19 cellular contexts compared by ENCODE assay signal in the genomic region with DNA sequence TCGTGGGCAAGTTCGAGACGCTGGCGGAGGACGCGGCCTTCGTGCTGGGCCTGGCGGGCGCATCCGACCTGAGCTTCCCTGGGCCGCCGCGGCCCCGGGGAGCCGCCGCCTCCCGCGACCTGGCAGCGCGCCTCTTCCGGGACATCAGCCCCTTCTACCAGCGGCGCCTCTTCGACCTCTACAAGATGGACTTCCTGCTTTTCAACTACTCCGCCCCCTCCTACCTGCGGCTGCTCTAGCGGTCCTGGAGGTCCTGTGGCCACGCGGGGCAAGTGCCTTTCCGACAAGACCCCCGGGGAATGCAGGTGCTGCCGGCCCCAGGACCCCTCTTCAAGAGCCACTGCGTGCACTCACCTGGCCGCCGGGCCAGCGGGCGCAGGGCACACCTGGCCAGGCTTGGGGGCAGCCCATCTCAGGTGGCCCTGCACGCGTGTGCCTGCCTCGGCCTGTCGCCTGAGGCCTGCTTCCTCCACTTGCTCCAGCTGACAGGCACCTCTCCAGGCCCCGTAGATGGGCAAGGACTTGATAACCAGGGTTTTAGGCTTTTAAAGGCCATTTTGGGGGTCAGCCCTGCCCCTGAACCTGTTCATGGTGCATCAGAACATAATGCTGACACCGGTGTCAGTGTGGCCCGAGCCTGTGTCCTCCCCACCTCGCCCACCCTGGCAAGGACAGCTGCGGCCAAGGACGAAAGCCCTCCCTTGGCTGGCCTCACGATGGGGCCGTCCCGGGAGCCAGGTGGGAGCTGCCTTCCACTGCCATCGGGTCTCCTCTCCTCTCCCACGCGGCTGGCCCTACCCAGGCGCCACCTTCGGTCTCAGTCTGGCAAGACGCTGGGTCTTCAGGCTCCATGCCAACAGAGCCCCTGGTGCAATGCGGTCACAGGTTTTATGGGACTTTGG. TPM values are rescaled to one million over a fixed set of nuclear protein-coding genes. Genes with fewer than 3 reads are reported as not detected.
DNase-seq lines count a peak whose midpoint lies in the region; ATAC-seq and TF ChIP-seq lines count a peak whose summit lies in the region.
"Had no signal": no experiment of that assay in that cellular context is flagged by ENCODE, and none has a peak within 500 bp of the region (broad histone marks: within the 10 kb centered on the region; RNA-seq: fewer than 3 reads in every experiment).

No MANE protein-coding gene starts in this region.

- H3K4me1 Mint-ChIP-seq in WTC11 = peaks cover 8% of the 10 kb centered on the region

- no peaks in the 10 kb centered on the region for H4K20me1 ChIP-seq in DND-41 (ENCODE audit: insufficient read depth, low read length)
- H4K20me1 ChIP-seq: BLaER1 had no signal

- intact Hi-C loops in posterior cingulate gyrus (cut with DNase I) = no loop called here

- TF ChIP-seq CTCF in DND-41 (IDR thresholded peaks at IDR 0.05; ENCODE audit: borderline replicate concordance, extremely low read depth, low read length, poor library complexity, severe bottlenecking) (no peak), WTC11 (IDR thresholded peaks at IDR 0.05) (no peak), right atrium auricular region (IDR thresholded peaks at IDR 0.05) (no peak)

- no peaks in the 10 kb centered on the region; the same call in 1 of the 2 replicates for H3K27me3 Mint-ChIP-seq in WTC11 (ENCODE audit: low read depth)

- CTCF ChIA-PET in WTC11 (lab: Charles Lee) = no interaction called here

- H3K9me3 ChIP-seq in DND-41 (ENCODE audit: insufficient read depth, low read length, severe bottlenecking) (no peaks in the 10 kb centered on the region), right atrium auricular region (no peaks in the 10 kb centered on the region)
- H3K9me3 ChIP-seq: thoracic aorta had no signal

- H3K27ac ChIP-seq in DND-41 (ENCODE audit: low read length) (no peak overlapping the region; the same call in 1 of the 2 replicates), right atrium auricular region (no peak overlapping the region)
- H3K27ac ChIP-seq: thoracic aorta had no signal

- POLR2A ChIA-PET in WTC11 (lab: Charles Lee) = no interaction called here

- H3K36me3 Mint-ChIP-seq in WTC11 = no peaks in the 10 kb centered on the region

- no peak overlapping the region for H3K4me3 ChIP-seq in DND-41 (ENCODE audit: low read depth in 1 of 2, low read length in 2 of 2)
- H3K4me3 ChIP-seq in right atrium auricular region = no peak overlapping the region
- H3K4me3 ChIP-seq: BLaER1, thoracic aorta had no signal

- H3K9me3 Mint-ChIP-seq in WTC11 = no peaks in the 10 kb centered on the region
- H3K9me3 Mint-ChIP-seq: effector memory CD8-positive, alpha-beta T cell; T-helper 1 cell treated with Interleukin-12 subunit alpha and Interleukin-12 subunit beta and Interleukin-4 antibody, amounts not matched to agents 30 μg/mL and 1 μg/mL, for 36 hours had no signal

- no peak overlapping the region for H2AFZ ChIP-seq in DND-41 (ENCODE audit: low read depth, low read length)

- H3K36me3 ChIP-seq in DND-41 (ENCODE audit: insufficient read depth, low read length) (no peaks in the 10 kb centered on the region), right atrium auricular region (no peaks in the 10 kb centered on the region)
- H3K36me3 ChIP-seq: BLaER1, thoracic aorta had no signal

- no peaks in the 10 kb centered on the region for H3K27me3 ChIP-seq in DND-41 (ENCODE audit: insufficient read depth, low read length, poor library complexity)
- H3K27me3 ChIP-seq in right atrium auricular region = no peaks in the 10 kb centered on the region
- H3K27me3 ChIP-seq: BLaER1 had no signal

- H3K4me2 ChIP-seq in DND-41 (ENCODE audit: insufficient read depth, low read length) = no peak overlapping the region
- H3K4me2 ChIP-seq: BLaER1 had no signal

- H3K4me1 ChIP-seq in DND-41 (ENCODE audit: insufficient read depth, low read length) (peaks cover 34% of the 10 kb centered on the region), right atrium auricular region (peaks cover 0 to 8% of the 10 kb centered on the region in 2 donors)

- DNase-seq in DND-41 = peak; percentile 1
- peak; percentile 16 for DNase-seq in WTC11 (ENCODE audit: low spot score)
- DNase-seq in right atrium auricular region (ENCODE audit: low spot score) = peak; percentile 50
- DNase-seq in posterior cingulate gyrus = peak in 7 of 10 donors; percentile 0 to 58 (median 8)
- no peak for DNase-seq in activated CD4-positive, CD25-positive, alpha-beta regulatory T cell (lab: John Stamatoyannopoulos, UW)
- no peak for DNase-seq in NCI-H2081 (lab: John Stamatoyannopoulos, UW)
- DNase-seq: activated CD4-positive, alpha-beta T cell treated with anti-CD3 and anti-CD28 coated beads for 4 hours; activated gamma-delta T cell; DMS53; effector memory CD8-positive, alpha-beta T cell; mesendoderm; NCI-H187; nucleus accumbens had no signal

- no peak overlapping the region for H3K27ac Mint-ChIP-seq in WTC11
- H3K27ac Mint-ChIP-seq: effector memory CD8-positive, alpha-beta T cell; T-helper 1 cell treated with Interleukin-12 subunit alpha and Interleukin-12 subunit beta and Interleukin-4 antibody, amounts not matched to agents 30 μg/mL and 1 μg/mL, for 36 hours had no signal

- no peak overlapping the region for H3K4me3 Mint-ChIP-seq in WTC11
- H3K4me3 Mint-ChIP-seq: effector memory CD8-positive, alpha-beta T cell; T-helper 1 cell treated with Interleukin-12 subunit alpha and Interleukin-12 subunit beta and Interleukin-4 antibody, amounts not matched to agents 30 μg/mL and 1 μg/mL, for 36 hours had no signal

- ATAC-seq in DND-41 (ENCODE audit: insufficient read depth, low read depth) (no peak), WTC11 (peak; percentile 18; the same call in 1 of the 2 replicates), HG03175 (IDR thresholded peaks at IDR 0.05; ENCODE audit: unreplicated experiment) (no peak), GM21723 (IDR thresholded peaks at IDR 0.05; ENCODE audit: unreplicated experiment) (no peak)
- ATAC-seq: effector memory CD8-positive, alpha-beta T cell had no signal

- no peaks in the 10 kb centered on the region for H3K79me2 ChIP-seq in DND-41 (ENCODE audit: insufficient read depth, low read length)

- H3K9ac ChIP-seq in DND-41 (ENCODE audit: low read depth, low read length) = no peak overlapping the region
- H3K9ac ChIP-seq: BLaER1 had no signal

TF ChIP-seq in WTC11, 78 proteins besides CTCF, POLR2A, EP300 and RAD21 (continues in another document):
- TF ChIP-seq, protein P1, sequence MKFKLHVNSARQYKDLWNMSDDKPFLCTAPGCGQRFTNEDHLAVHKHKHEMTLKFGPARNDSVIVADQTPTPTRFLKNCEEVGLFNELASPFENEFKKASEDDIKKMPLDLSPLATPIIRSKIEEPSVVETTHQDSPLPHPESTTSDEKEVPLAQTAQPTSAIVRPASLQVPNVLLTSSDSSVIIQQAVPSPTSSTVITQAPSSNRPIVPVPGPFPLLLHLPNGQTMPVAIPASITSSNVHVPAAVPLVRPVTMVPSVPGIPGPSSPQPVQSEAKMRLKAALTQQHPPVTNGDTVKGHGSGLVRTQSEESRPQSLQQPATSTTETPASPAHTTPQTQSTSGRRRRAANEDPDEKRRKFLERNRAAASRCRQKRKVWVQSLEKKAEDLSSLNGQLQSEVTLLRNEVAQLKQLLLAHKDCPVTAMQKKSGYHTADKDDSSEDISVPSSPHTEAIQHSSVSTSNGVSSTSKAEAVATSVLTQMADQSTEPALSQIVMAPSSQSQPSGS (CRISPR knock-in tag; IDR thresholded peaks at IDR 0.05; ENCODE audit: borderline replicate concordance, low read depth) = no peak
- TF ChIP-seq RORB (CRISPR knock-in tag; IDR thresholded peaks at IDR 0.05) (no peak), ZBTB21 (CRISPR knock-in tag; IDR thresholded peaks at IDR 0.05; ENCODE audit: borderline replicate concordance) (no peak), ZNF219 (CRISPR knock-in tag; IDR thresholded peaks at IDR 0.05; ENCODE audit: borderline replicate concordance) (no peak), FOXK1 (CRISPR knock-in tag; IDR thresholded peaks at IDR 0.05) (no peak), CBFB (CRISPR knock-in tag; IDR thresholded peaks at IDR 0.05; ENCODE audit: low read depth) (no peak)
- TF ChIP-seq, protein P2, sequence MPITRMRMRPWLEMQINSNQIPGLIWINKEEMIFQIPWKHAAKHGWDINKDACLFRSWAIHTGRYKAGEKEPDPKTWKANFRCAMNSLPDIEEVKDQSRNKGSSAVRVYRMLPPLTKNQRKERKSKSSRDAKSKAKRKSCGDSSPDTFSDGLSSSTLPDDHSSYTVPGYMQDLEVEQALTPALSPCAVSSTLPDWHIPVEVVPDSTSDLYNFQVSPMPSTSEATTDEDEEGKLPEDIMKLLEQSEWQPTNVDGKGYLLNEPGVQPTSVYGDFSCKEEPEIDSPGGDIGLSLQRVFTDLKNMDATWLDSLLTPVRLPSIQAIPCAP (CRISPR knock-in tag; IDR thresholded peaks at IDR 0.05) = no peak
- TF ChIP-seq, protein P3, sequence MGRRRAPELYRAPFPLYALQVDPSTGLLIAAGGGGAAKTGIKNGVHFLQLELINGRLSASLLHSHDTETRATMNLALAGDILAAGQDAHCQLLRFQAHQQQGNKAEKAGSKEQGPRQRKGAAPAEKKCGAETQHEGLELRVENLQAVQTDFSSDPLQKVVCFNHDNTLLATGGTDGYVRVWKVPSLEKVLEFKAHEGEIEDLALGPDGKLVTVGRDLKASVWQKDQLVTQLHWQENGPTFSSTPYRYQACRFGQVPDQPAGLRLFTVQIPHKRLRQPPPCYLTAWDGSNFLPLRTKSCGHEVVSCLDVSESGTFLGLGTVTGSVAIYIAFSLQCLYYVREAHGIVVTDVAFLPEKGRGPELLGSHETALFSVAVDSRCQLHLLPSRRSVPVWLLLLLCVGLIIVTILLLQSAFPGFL (CRISPR knock-in tag; IDR thresholded peaks at IDR 0.05; ENCODE audit: borderline replicate concordance) = no peak
- TF ChIP-seq, protein P4, sequence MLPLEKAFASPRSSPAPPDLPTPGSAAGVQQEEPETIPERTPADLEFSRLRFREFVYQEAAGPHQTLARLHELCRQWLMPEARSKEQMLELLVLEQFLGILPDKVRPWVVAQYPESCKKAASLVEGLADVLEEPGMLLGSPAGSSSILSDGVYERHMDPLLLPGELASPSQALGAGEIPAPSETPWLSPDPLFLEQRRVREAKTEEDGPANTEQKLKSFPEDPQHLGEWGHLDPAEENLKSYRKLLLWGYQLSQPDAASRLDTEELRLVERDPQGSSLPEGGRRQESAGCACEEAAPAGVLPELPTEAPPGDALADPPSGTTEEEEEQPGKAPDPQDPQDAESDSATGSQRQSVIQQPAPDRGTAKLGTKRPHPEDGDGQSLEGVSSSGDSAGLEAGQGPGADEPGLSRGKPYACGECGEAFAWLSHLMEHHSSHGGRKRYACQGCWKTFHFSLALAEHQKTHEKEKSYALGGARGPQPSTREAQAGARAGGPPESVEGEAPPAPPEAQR (CRISPR knock-in tag; IDR thresholded peaks at IDR 0.05) = no peak

RNA-seq across cellular contexts. Expression of a gene that starts 16.1 kb away (rescaled TPM):
- total RNA-seq in WTC11 (2021) = not detected in 3 replicates
- total RNA-seq in right atrium auricular region = not detected
- total RNA-seq: fibroblast of villous mesenchyme, thoracic aorta had no signal

RNA-seq across cellular contexts. Expression of a gene that starts 18.6 kb away (rescaled TPM):
- total RNA-seq in WTC11 (2021) (4.1 to 6.8 TPM (median 6.4 TPM) in 3 replicates), right atrium auricular region (under 1 TPM in 1 of 2 donors, not detected in 1; 0.90 TPM)
- total RNA-seq: fibroblast of villous mesenchyme, thoracic aorta had no signal

RNA-seq across cellular contexts. Expression of a gene that starts 25.0 kb away (rescaled TPM):
- 0.09 TPM in 1 of 3 replicates, not detected in the others for total RNA-seq in WTC11 (2021)
- total RNA-seq in right atrium auricular region = not detected
- total RNA-seq: fibroblast of villous mesenchyme, thoracic aorta had no signal

Comparison
In these comparisons a context has a peak if more than half of its experiments do, and no peak if none do; other contexts are left out.
1. DNase-seq: peak in DND-41 (single experiment), WTC11 (single experiment), right atrium auricular region (single experiment) and posterior cingulate gyrus (7 of 10); none in activated CD4-positive, CD25-positive, alpha-beta regulatory T cell (0 of 4) and NCI-H2081 (0 of 2).